Comparison of ENCODE assay signal across 8 cellular contexts in genomic region chr19:30227661-30228112, GRCh38.
DNase-seq lines count a peak whose midpoint lies in the region; TF ChIP-seq lines count a peak whose summit lies in the region.

No MANE protein-coding gene starts in this region.

- peak overlapping the region; percentile 71 for H3K27ac Mint-ChIP-seq in activated naive CD4-positive, alpha-beta T cell treated with anti-CD3 and anti-CD28 coated beads, Interleukin-2, amount 10 ng/mL, durations not matched to agents 7 days and 5 days
- H3K27ac Mint-ChIP-seq in osteocyte (ENCODE audit: unreplicated experiment): no peak overlapping the region

- peaks cover 16% of the 10 kb centered on the region for H3K36me3 Mint-ChIP-seq in activated naive CD4-positive, alpha-beta T cell treated with anti-CD3 and anti-CD28 coated beads, Interleukin-2, amount 10 ng/mL, durations not matched to agents 7 days and 5 days
- H3K36me3 Mint-ChIP-seq in osteocyte (ENCODE audit: unreplicated experiment): peaks cover 2% of the 10 kb centered on the region

- POLR2A ChIA-PET in HEK293 (lab: Yijun Ruan, JAX): no interaction called here

- H3K9me3 ChIP-seq in HEK293 (ENCODE audit: control insufficient read depth, insufficient read depth, low read depth, low read length): no peaks in the 10 kb centered on the region

- H3K4me1 ChIP-seq in HEK293 (ENCODE audit: control insufficient read depth, insufficient read depth, low read length): peaks cover 46% of the 10 kb centered on the region

- peak overlapping the region; percentile 64 for H3K4me3 ChIP-seq in HEK293 (ENCODE audit: low read depth, low read length)

- peak overlapping the region; percentile 84; the same call in 1 of the 2 replicates for H3K27ac ChIP-seq in HEK293 (ENCODE audit: extremely low read depth, low read depth, low read length)

- CTCF ChIA-PET in HEK293 (lab: Yijun Ruan, JAX): no interaction called here
- CTCF ChIA-PET in activated naive CD4-positive, alpha-beta T cell treated with anti-CD3 and anti-CD28 coated beads, Interleukin-2, amount 10 ng/mL, durations not matched to agents 7 days and 5 days (lab: Charles Lee): no interaction called here

- TF ChIP-seq CTCF in HEK293 (tag by site-specific recombination; IDR thresholded peaks at IDR 0.05) (0 out of 2 replicates have a peak, but pooled peaks have one; percentile 32), osteocyte (IDR thresholded peaks at IDR 0.05) (peak; percentile 70)

- H3K4me1 Mint-ChIP-seq in activated naive CD4-positive, alpha-beta T cell treated with anti-CD3 and anti-CD28 coated beads, Interleukin-2, amount 10 ng/mL, durations not matched to agents 7 days and 5 days: peaks cover 26% of the 10 kb centered on the region
- H3K4me1 Mint-ChIP-seq in osteocyte (ENCODE audit: unreplicated experiment): peaks cover 31% of the 10 kb centered on the region

- H3K9me3 Mint-ChIP-seq in activated naive CD4-positive, alpha-beta T cell treated with anti-CD3 and anti-CD28 coated beads, Interleukin-2, amount 10 ng/mL, durations not matched to agents 7 days and 5 days: no peaks in the 10 kb centered on the region
- no peaks in the 10 kb centered on the region for H3K9me3 Mint-ChIP-seq in osteocyte (ENCODE audit: unreplicated experiment)

- H3K27me3 Mint-ChIP-seq in activated naive CD4-positive, alpha-beta T cell treated with anti-CD3 and anti-CD28 coated beads, Interleukin-2, amount 10 ng/mL, durations not matched to agents 7 days and 5 days: peaks cover 86% of the 10 kb centered on the region
- H3K27me3 Mint-ChIP-seq in osteocyte (ENCODE audit: unreplicated experiment): peaks cover 70% of the 10 kb centered on the region

- peak; percentile 70 for DNase-seq in NCI-H1436 (lab: John Stamatoyannopoulos, UW)
- DNase-seq in NCI-H1436 treated with DMSO at 0.1 percent for 48 hours (lab: John Stamatoyannopoulos, UW): no peak
- peak; percentile 47 for DNase-seq in NCI-H226
- DNase-seq in activated naive CD4-positive, alpha-beta T cell treated with anti-CD3 and anti-CD28 coated beads, Interleukin-2, amount 10 ng/mL, durations not matched to agents 7 days and 5 days: peak; percentile 65
- DNase-seq in head of caudate nucleus: peak in 41 of 42 donors; percentile 67 to 93 (median 84)
- DNase-seq in osteocyte (ENCODE audit: extremely low spot score, unreplicated experiment): peak; percentile 89
- DNase-seq in NAMALWA (ENCODE audit: low spot score): no peak

- no peaks in the 10 kb centered on the region for H3K36me3 ChIP-seq in HEK293 (ENCODE audit: control insufficient read depth in 2 of 2, insufficient read depth in 1 of 2, low read length in 2 of 2)

- intact Hi-C loops in head of caudate nucleus (cut with DNase I): loop anchor here (5.0 to 10.0 kb wide), 3 partner anchors 145 to 180 kb away; partner anchors contain the start of gene ZNF536

- peak overlapping the region; percentile 74 for H3K4me3 Mint-ChIP-seq in activated naive CD4-positive, alpha-beta T cell treated with anti-CD3 and anti-CD28 coated beads, Interleukin-2, amount 10 ng/mL, durations not matched to agents 7 days and 5 days
- peak overlapping the region; percentile 64 for H3K4me3 Mint-ChIP-seq in osteocyte (ENCODE audit: unreplicated experiment)

TF ChIP-seq in HEK293, 187 proteins besides CTCF, POLR2A, EP300 and RAD21 (continues in another document):
- no peak for TF ChIP-seq ZFP69B (tag by site-specific recombination; IDR thresholded peaks at IDR 0.05)
- no peak for TF ChIP-seq ZEB2 (tag by site-specific recombination; IDR thresholded peaks at IDR 0.05)
- peak; percentile 99 for TF ChIP-seq ZSCAN30 (tag by site-specific recombination; IDR thresholded peaks at IDR 0.05)
- TF ChIP-seq ZNF426 (tag by site-specific recombination; IDR thresholded peaks at IDR 0.05): no peak
- no peak for TF ChIP-seq ZNF549 (tag by site-specific recombination; IDR thresholded peaks at IDR 0.05)
- no peak for TF ChIP-seq ZNF701 (tag by site-specific recombination; IDR thresholded peaks at IDR 0.05)
- TF ChIP-seq ZNF24 (tag by site-specific recombination; IDR thresholded peaks at IDR 0.05): 0 out of 2 replicates have a peak, but pooled peaks have one; percentile 23
- no peak for TF ChIP-seq GLIS2 (tag by site-specific recombination; IDR thresholded peaks at IDR 0.05)
- no peak for TF ChIP-seq ZNF777 (tag by site-specific recombination; IDR thresholded peaks at IDR 0.05; ENCODE audit: borderline replicate concordance)
- TF ChIP-seq ZNF660 (tag by site-specific recombination; IDR thresholded peaks at IDR 0.05): peak; percentile 94
- no peak for TF ChIP-seq SP2 (tag by site-specific recombination; IDR thresholded peaks at IDR 0.05)
- no peak for TF ChIP-seq ZNF518A (tag by site-specific recombination; conservative IDR thresholded peaks at IDR 0.05; ENCODE audit: low read depth)
- no peak for TF ChIP-seq ZNF624 (tag by site-specific recombination; IDR thresholded peaks at IDR 0.05)
- no peak for TF ChIP-seq ZNF548 (tag by site-specific recombination; IDR thresholded peaks at IDR 0.05)
- no peak for TF ChIP-seq PBX3 (CRISPR knock-in tag; IDR thresholded peaks at IDR 0.05)
- no peak for TF ChIP-seq REPIN1 (tag by site-specific recombination; IDR thresholded peaks at IDR 0.05; ENCODE audit: low read depth)
- TF ChIP-seq ZNF121 (tag by site-specific recombination; IDR thresholded peaks at IDR 0.05): no peak
- no peak for TF ChIP-seq PRDM10 (tag by site-specific recombination; IDR thresholded peaks at IDR 0.05)

Comparison
In these comparisons a context has a peak if more than half of its experiments do, and no peak if none do; other contexts are left out.
1. DNase-seq: peak in NCI-H1436 (single experiment), NCI-H226 (single experiment), activated naive CD4-positive, alpha-beta T cell treated with anti-CD3 and anti-CD28 coated beads, Interleukin-2, amount 10 ng/mL, durations not matched to agents 7 days and 5 days (single experiment), head of caudate nucleus (41 of 42) and osteocyte (single experiment); none in NCI-H1436 treated with DMSO at 0.1 percent for 48 hours (single experiment) and NAMALWA (single experiment).